8 cellular contexts compared by ENCODE assay signal in genomic region chr17:72985882-72986720, GRCh38.
DNase-seq lines count a peak whose midpoint lies in the region; ATAC-seq and TF ChIP-seq lines count a peak whose summit lies in the region.

No MANE protein-coding gene starts in this region.

- peak overlapping the region; percentile 59 for H3K27ac ChIP-seq in substantia nigra (ENCODE audit: low read depth, low read length, poor library complexity, severe bottlenecking)

- no peaks in the 10 kb centered on the region for H3K36me3 ChIP-seq in BJ (ENCODE audit: control insufficient read depth, insufficient read depth, low read length)

- no peak overlapping the region for H3K4me3 ChIP-seq in BJ (ENCODE audit: low read depth, low read length)

- no peaks in the 10 kb centered on the region for H3K27me3 ChIP-seq in BJ (ENCODE audit: control insufficient read depth, insufficient read depth, low read length)

- POLR2A ChIA-PET in BJ (lab: Charles Lee), result no interaction called here

- DNase-seq in BJ (ENCODE audit: low read depth) (no peak), NCI-H82 treated with DMSO at 0.1 percent for 48 hours (lab: John Stamatoyannopoulos, UW; ENCODE audit: unreplicated experiment) (peak; percentile 78), erythroblast (lab: John Stamatoyannopoulos, UW) (peak; percentile 73 to 81), mucosa of gallbladder (ENCODE audit: low spot score) (peak; percentile 63), substantia nigra (lab: John Stamatoyannopoulos, UW) (peak in 44 of 49 donors; percentile 10 to 85 (median 58))
- peak; percentile 32 for DNase-seq in activated CD8-positive, alpha-beta memory T cell treated with anti-CD3 and anti-CD28 coated beads, Interleukin-2, amount 50 U/mL, for 4 hours

- CTCF ChIA-PET in BJ (lab: Yijun Ruan, JAX), result interaction anchor here (0.8 to 3.8 kb wide), 34 partner anchors 9 to 429 kb away, joined by 3 to 62 read pairs (median 4); a partner anchor contains a TSS

- ATAC-seq in GM19023 (IDR thresholded peaks at IDR 0.05; ENCODE audit: unreplicated experiment) (peak; percentile 60), HG03457 (IDR thresholded peaks at IDR 0.05; ENCODE audit: unreplicated experiment) (peak; percentile 79)

- peak; percentile 86 for TF ChIP-seq CTCF in BJ (IDR thresholded peaks at IDR 0.05; ENCODE audit: insufficient read depth, low read depth, low read length)

- TF ChIP-seq POLR2A in erythroblast (IDR thresholded peaks at IDR 0.05; ENCODE audit: low read length), result no peak
